1 cellular context compared by ENCODE assay signal in genomic region chr21:36437745-36438128, GRCh38.
TF ChIP-seq lines count a peak whose summit lies in the region.

No MANE protein-coding gene starts in this region.

TF ChIP-seq in IMR-90, 13 proteins besides CTCF, POLR2A, EP300 and RAD21:
- TF ChIP-seq SMC3 (IDR thresholded peaks at IDR 0.05; ENCODE audit: low read depth, low read length) (no peak), ELK1 (IDR thresholded peaks at IDR 0.05; ENCODE audit: borderline replicate concordance, low read depth, low read length) (no peak), MAFK (IDR thresholded peaks at IDR 0.05; ENCODE audit: low read depth, low read length) (no peak), RCOR1 (IDR thresholded peaks at IDR 0.05; ENCODE audit: insufficient replicate concordance, low read length) (peak; percentile 65), RFX5 (IDR thresholded peaks at IDR 0.05; ENCODE audit: low read depth, low read length) (no peak), MXI1 (IDR thresholded peaks at IDR 0.05; ENCODE audit: borderline replicate concordance, low read depth, low read length) (no peak), BHLHE40 (IDR thresholded peaks at IDR 0.05; ENCODE audit: low read depth, low read length) (no peak), FOS (IDR thresholded peaks at IDR 0.05; ENCODE audit: low read depth, low read length) (peak; percentile 69), MAZ (IDR thresholded peaks at IDR 0.05; ENCODE audit: borderline replicate concordance, low read depth, low read length) (0 out of 2 replicates have a peak, but pooled peaks have one; percentile 30), CHD1 (IDR thresholded peaks at IDR 0.05; ENCODE audit: low read depth, low read length) (no peak), CEBPB (IDR thresholded peaks at IDR 0.05; ENCODE audit: low read depth, low read length) (peak; percentile 86), USF2 (IDR thresholded peaks at IDR 0.05; ENCODE audit: low read depth, low read length) (no peak), NFE2L2 (IDR thresholded peaks at IDR 0.05; ENCODE audit: low read depth, low read length) (no peak)
TF ChIP-seq in IMR-90: peak in this region for 4.
